Comparison of ENCODE assay signal across 9 cellular contexts in the genomic region with DNA sequence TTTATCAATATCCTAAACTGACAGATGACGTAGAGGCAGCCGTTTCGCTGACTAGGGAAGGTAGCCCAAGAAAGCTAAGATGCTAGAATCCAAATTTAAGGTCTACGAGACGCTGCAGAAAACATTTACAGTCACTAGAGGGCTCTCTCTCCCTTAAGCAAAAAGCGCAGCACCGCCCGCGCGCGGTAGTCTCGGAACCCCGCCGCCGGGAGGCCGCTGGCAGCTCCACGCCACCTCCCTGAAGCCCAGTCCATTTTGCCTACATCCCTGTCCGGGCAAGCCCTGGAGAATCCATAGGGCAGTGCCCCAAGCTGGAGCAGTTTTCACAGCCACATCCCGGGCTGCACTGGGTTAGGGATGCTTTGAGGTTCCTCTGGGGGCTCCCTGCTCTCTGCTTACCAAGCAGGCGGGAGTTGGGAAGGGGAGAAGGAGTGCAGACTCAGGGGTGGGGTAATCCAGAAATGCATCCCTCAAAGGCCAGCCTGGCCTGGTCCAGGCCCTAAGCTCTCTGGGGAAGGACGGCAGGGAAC. TPM values are rescaled to one million over a fixed set of nuclear protein-coding genes. Genes with fewer than 3 reads are reported as not detected.
DNase-seq lines count a peak whose midpoint lies in the region; ATAC-seq and TF ChIP-seq lines count a peak whose summit lies in the region.
"Had no signal": no experiment of that assay in that cellular context is flagged by ENCODE, and none has a peak within 500 bp of the region (broad histone marks: within the 10 kb centered on the region; RNA-seq: fewer than 3 reads in every experiment).

No MANE protein-coding gene starts in this region.

- H3K79me2 ChIP-seq in neural progenitor cell (ENCODE audit: low read depth), result peaks cover 34% of the 10 kb centered on the region

- no peak overlapping the region for H3K4me3 ChIP-seq in fibroblast of the aortic adventitia (ENCODE audit: low read depth, low read length)
- peak overlapping the region; percentile 97 for H3K4me3 ChIP-seq in neural progenitor cell

- no peak overlapping the region for H3K27ac ChIP-seq in neural progenitor cell
- H3K27ac ChIP-seq: epithelial cell of prostate had no signal

- no peaks in the 10 kb centered on the region for H3K36me3 ChIP-seq in neural progenitor cell

- H3K9ac ChIP-seq in neural progenitor cell, result no peak overlapping the region

- H3K4me2 ChIP-seq in neural progenitor cell, result peak overlapping the region; percentile 90

- no peaks in the 10 kb centered on the region for H3K9me3 ChIP-seq in neural progenitor cell (ENCODE audit: low read depth)

- ATAC-seq in GM21360 (IDR thresholded peaks at IDR 0.05; ENCODE audit: unreplicated experiment), result no peak

- peak overlapping the region; percentile 87 for H3K4me3 Mint-ChIP-seq in neural progenitor cell

- H3K9me3 Mint-ChIP-seq in neural progenitor cell, result no peaks in the 10 kb centered on the region

- peaks cover 31% of the 10 kb centered on the region for H4K20me1 ChIP-seq in neural progenitor cell (ENCODE audit: low read depth)

- peaks cover 28% of the 10 kb centered on the region for H3K4me1 Mint-ChIP-seq in neural progenitor cell

- DNase-seq in DMS79 treated with DMSO at 0.1 percent for 48 hours (lab: John Stamatoyannopoulos, UW), result peak; percentile 88
- peak; percentile 77 for DNase-seq in LoVo (ENCODE audit: low spot score)
- peak; percentile 84 for DNase-seq in RKO (ENCODE audit: low spot score)
- DNase-seq in activated T-helper 1 cell treated with anti-CD3 and anti-CD28 coated beads, Interleukin-2, amount 50 U/mL, for 16 hours (ENCODE audit: low read depth in 1 of 2, low spot score in 1 of 2), result peak; percentile 30 to 38
- peak; percentile 79 for DNase-seq in fibroblast of the aortic adventitia (ENCODE audit: low read depth)
- peak; percentile 95 for DNase-seq in neural progenitor cell (ENCODE audit: low spot score)
- peak; percentile 46 for DNase-seq in stromal cell of bone marrow (ENCODE audit: low read depth)

- peaks cover 17% of the 10 kb centered on the region for H3K4me1 ChIP-seq in neural progenitor cell

- H3K36me3 Mint-ChIP-seq in neural progenitor cell, result no peaks in the 10 kb centered on the region

- H3K27ac Mint-ChIP-seq in neural progenitor cell, result no peak overlapping the region

- peaks cover 12% of the 10 kb centered on the region for H3K27me3 Mint-ChIP-seq in neural progenitor cell (ENCODE audit: insufficient read depth, low read depth)

- TF ChIP-seq CTCF in fibroblast of the aortic adventitia (IDR thresholded peaks at IDR 0.05; ENCODE audit: insufficient read depth, low read length) (peak; percentile 78), neural progenitor cell (IDR thresholded peaks at IDR 0.05) (peak; percentile 88)

- peak overlapping the region; percentile 48 for H2AFZ ChIP-seq in neural progenitor cell (replicated peaks)

- peaks cover 44% of the 10 kb centered on the region for H3K27me3 ChIP-seq in neural progenitor cell

- peaks cover 22% of the 10 kb centered on the region for H3F3A ChIP-seq in neural progenitor cell (ENCODE audit: low read depth)

RNA-seq across cellular contexts. Expression of gene DPYSL5, which starts 1.5 kb away (rescaled TPM):
- total RNA-seq in fibroblast of the aortic adventitia (ENCODE audit: low replicate concordance) (not detected in 2 replicates), neural progenitor cell (ENCODE audit: low replicate concordance) (46.3 and 93.5 TPM in 2 replicates)

Comparison
In these comparisons a context has a peak if more than half of its experiments do, and no peak if none do; other contexts are left out.
1. DNase-seq: peak in every context shown above with its lines; median percentile 95 in neural progenitor cell; 88 in DMS79 treated with DMSO at 0.1 percent for 48 hours; 84 in RKO; 79 in fibroblast of the aortic adventitia; 77 in LoVo; 46 in stromal cell of bone marrow; 34 in activated T-helper 1 cell treated with anti-CD3 and anti-CD28 coated beads, Interleukin-2, amount 50 U/mL, for 16 hours.
2. RNA of gene DPYSL5, which starts 1.5 kb away (total RNA-seq): 46.3 to 93.5 TPM in neural progenitor cell; not detected in fibroblast of the aortic adventitia; every median in the first group is over 10 times any median in the second.